Comparison of ENCODE assay signal across 16 cellular contexts in the genomic region with DNA sequence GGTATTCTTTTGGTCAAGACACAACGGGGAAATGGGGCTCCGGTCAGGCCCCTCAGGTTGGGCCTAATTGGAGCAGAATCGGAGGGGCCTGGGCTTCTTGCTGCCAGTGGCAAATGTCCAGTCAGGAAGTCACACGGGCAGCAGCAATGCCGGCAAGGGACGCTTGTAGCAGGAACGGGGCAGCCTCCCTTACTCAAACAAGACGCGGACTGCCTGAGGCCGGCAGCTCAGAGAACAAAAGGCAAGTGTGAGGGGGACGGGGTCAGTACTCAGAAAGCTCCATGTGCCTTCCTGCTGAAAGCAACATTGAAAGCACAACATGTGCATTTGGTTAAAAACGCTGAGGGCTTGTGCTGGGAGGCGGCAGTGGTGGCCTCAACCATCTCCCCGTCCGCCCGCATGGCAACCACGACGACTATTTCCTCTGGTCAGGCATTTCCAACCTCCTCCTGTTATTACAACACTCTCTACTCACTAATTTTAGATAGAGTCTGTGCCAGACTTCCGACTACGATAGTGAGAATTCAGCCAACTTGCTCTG. TPM values are rescaled to one million over a fixed set of nuclear protein-coding genes. Genes with fewer than 3 reads are reported as not detected.
A peak's percentile ranks its signal among the peaks of the same experiment; 100 is the strongest.
DNase-seq lines count a peak whose midpoint lies in the region; ATAC-seq, FAIRE-seq and TF ChIP-seq lines count a peak whose summit lies in the region.
"Had no signal": no experiment of that assay in that cellular context is flagged by ENCODE, and none has a peak within 500 bp of the region (broad histone marks: within the 10 kb centered on the region; RNA-seq: fewer than 3 reads in every experiment).

No MANE protein-coding gene starts in this region.

- H3K4me2 ChIP-seq in HepG2 (ENCODE audit: low read depth, low read length) = no peak overlapping the region
- H3K4me2 ChIP-seq: SK-N-SH had no signal

- intact Hi-C loops in HepG2 (cut with micrococcal nuclease; ENCODE audit: unreplicated experiment) = no loop called here

- WGBS in HepG2 (ENCODE audit: low lambda C conversion rate) = 22% methylated on average over 15 of the region's 20 CpGs

- no peaks in the 10 kb centered on the region for H3K79me2 ChIP-seq in HepG2 (ENCODE audit: insufficient read depth, low read length)

- no peak for TF ChIP-seq RAD21 in HepG2 (CRISPR knock-in tag; IDR thresholded peaks at IDR 0.05)

- H3K9me3 ChIP-seq in HepG2 (ENCODE audit: low read length) = no peaks in the 10 kb centered on the region
- H3K9me3 ChIP-seq: gastrocnemius medialis, SK-N-SH had no signal

- no peaks in the 10 kb centered on the region; the same call in 1 of the 2 replicates for H3K27me3 Mint-ChIP-seq in WTC11 (ENCODE audit: low read depth)

- no peaks in the 10 kb centered on the region for H3K4me1 ChIP-seq in HepG2 (ENCODE audit: insufficient read depth, low read length)

- in situ Hi-C loops in HepG2 (cut with HindIII; ENCODE audit: extremely low pct_ligation_motif_present, low pct_unique_long_range_greater_than_20kb) = no loop called here

- TF ChIP-seq EP300 in HepG2 (IDR thresholded peaks at IDR 0.05; ENCODE audit: low read depth in 2 of 2, low read length in 2 of 2) (no peak), HepG2 (CRISPR knock-in tag; IDR thresholded peaks at IDR 0.05; ENCODE audit: borderline replicate concordance) (no peak)

- H3K9ac ChIP-seq in HepG2 (ENCODE audit: insufficient read depth, low read depth, low read length) = no peak overlapping the region
- H3K9ac ChIP-seq: SK-N-SH had no signal

- H3K36me3 ChIP-seq in HepG2 (replicated peaks in 1 of 2; ENCODE audit: control insufficient read depth in 1 of 2, insufficient read depth in 2 of 2, low read length in 2 of 2) = no peaks in the 10 kb centered on the region
- H3K36me3 ChIP-seq: gastrocnemius medialis had no signal

- TF ChIP-seq POLR2A in HepG2 (IDR thresholded peaks at IDR 0.05; ENCODE audit: insufficient read depth in 1 of 2, low read depth in 2 of 2, low read length in 2 of 2) (no peak), erythroblast (IDR thresholded peaks at IDR 0.05; ENCODE audit: low read length) (no peak)

- no peaks in the 10 kb centered on the region for H4K20me1 ChIP-seq in HepG2 (ENCODE audit: insufficient read depth, low read length)

- FAIRE-seq in D721Med (lab: Jason Lieb, UNC) (no peak), HepG2 (lab: Jason Lieb, UNC) (no peak)

- no peak overlapping the region for H2AFZ ChIP-seq in HepG2 (ENCODE audit: low read length)

- peaks cover 2 to 32% of the 10 kb centered on the region in 2 experiments; a peak in 4 of 5 replicates for H3K27me3 ChIP-seq in HepG2 (ENCODE audit: control insufficient read depth in 1 of 2, insufficient read depth in 2 of 2, low read length in 2 of 2)
- H3K27me3 ChIP-seq: gastrocnemius medialis had no signal

- CTCF ChIA-PET in WTC11 (lab: Charles Lee) (no interaction called here), HepG2 (lab: Yijun Ruan, JAX; ENCODE audit: low intra/inter-chr PET ratio, low total read pairs) (no interaction called here)

- no peaks in the 10 kb centered on the region for H3K36me3 Mint-ChIP-seq in WTC11

- no peak overlapping the region for H3K27ac ChIP-seq in HepG2 (ENCODE audit: extremely low read length, insufficient read depth, low read length)
- H3K27ac ChIP-seq: gastrocnemius medialis had no signal

- TF ChIP-seq CTCF in AG09309 (IDR thresholded peaks at IDR 0.05; ENCODE audit: control insufficient read depth, insufficient read depth, low read depth, low read length, missing control alignments) (no peak), D721Med (IDR thresholded peaks at IDR 0.05; ENCODE audit: insufficient read depth, missing control alignments) (no peak), WTC11 (IDR thresholded peaks at IDR 0.05) (no peak), HepG2 (CRISPR knock-in tag; IDR thresholded peaks at IDR 0.05) (no peak)

- H3K4me3 ChIP-seq in AG09309 (ENCODE audit: control insufficient read depth, low read depth, low read length) (no peak overlapping the region), HepG2 (replicated peaks in 1 of 3; ENCODE audit: insufficient read depth in 1 of 3, low read depth in 2 of 3, low read length in 3 of 3) (no peak overlapping the region)
- H3K4me3 ChIP-seq: gastrocnemius medialis had no signal

- BruUV-seq in HepG2 (replicated peaks; lab: Mats Ljungman, UMichigan) = no TSS peak

- peaks cover 8% of the 10 kb centered on the region for H3K9me3 Mint-ChIP-seq in WTC11

- H3K4me3 Mint-ChIP-seq in WTC11 = no peak overlapping the region

- POLR2A ChIA-PET in WTC11 (lab: Charles Lee) = no interaction called here
- POLR2A ChIA-PET in HepG2 (lab: Yijun Ruan, JAX) = no interaction called here

- ATAC-seq in WTC11 (peak; percentile 36; the same call in 1 of the 2 replicates), HepG2 (peak; percentile 32; the same call in 2 of the 3 replicates), GM21717 (IDR thresholded peaks at IDR 0.05; ENCODE audit: unreplicated experiment) (no peak)
- ATAC-seq: gastrocnemius medialis had no signal

- H3K27ac Mint-ChIP-seq in WTC11 = no peak overlapping the region

- H3K4me1 Mint-ChIP-seq in WTC11 = no peaks in the 10 kb centered on the region

- DNase-seq in AG09309 (ENCODE audit: low read depth) (peak; percentile 41), D721Med (ENCODE audit: insufficient read length, low spot score) (peak; percentile 1), WTC11 (ENCODE audit: low spot score) (no peak), HepG2 (ENCODE audit: low spot score) (no peak), erythroblast (lab: John Stamatoyannopoulos, UW) (no peak), HK-2 (ENCODE audit: unreplicated experiment) (no peak), NCI-H526 (lab: John Stamatoyannopoulos, UW) (no peak)
- DNase-seq: activated CD4-positive, CD25-positive, alpha-beta regulatory T cell treated with anti-CD3 and anti-CD28 coated beads, Interleukin-2, amount 50 U/mL, for 72 hours; central memory CD4-positive, alpha-beta T cell; gastrocnemius medialis; HCEC 1CT; IMR-90; NCI-H526 treated with DMSO at 0.1 percent for 48 hours; SK-N-SH; stimulated activated CD8-positive, alpha-beta memory T cell treated with anti-CD3 and anti-CD28 coated beads, Interleukin-4, amount 100 ng/mL, for 48 hours had no signal

TF ChIP-seq in WTC11, 78 proteins besides CTCF, POLR2A, EP300 and RAD21 (continues in another document):
- no peak for TF ChIP-seq JAZF1 (CRISPR knock-in tag; IDR thresholded peaks at IDR 0.05)

TF ChIP-seq in HepG2, 621 proteins besides CTCF, POLR2A, EP300 and RAD21:
- no peak for TF ChIP-seq SOX13 (IDR thresholded peaks at IDR 0.05)
- no peak for TF ChIP-seq SOX13 (CRISPR knock-in tag; conservative IDR thresholded peaks at IDR 0.05 in 1 of 2, IDR thresholded peaks at IDR 0.05 in 1 of 2)
- TF ChIP-seq KLF13 (CRISPR knock-in tag; IDR thresholded peaks at IDR 0.05) = no peak
- TF ChIP-seq LCORL (IDR thresholded peaks at IDR 0.05) = no peak
- no peak for TF ChIP-seq LCORL (CRISPR knock-in tag; IDR thresholded peaks at IDR 0.05)

RNA-seq across cellular contexts. Expression of gene RASA3, which starts 20.5 kb away (rescaled TPM):
- total RNA-seq in WTC11 (2021) (16.5 to 22.3 TPM (median 16.9 TPM) in 3 replicates), HepG2 (2016; rRNA removed; fragmentation: Illumina TruSeq; extraction: Trizol) (not detected in 2 replicates)
- total RNA-seq in HepG2 (2016; cell fraction: cytosol; rRNA removed; fragmentation: Illumina TruSeq; extraction: Trizol; ENCODE audit: low read depth) = not detected in 2 replicates
- 0.06 and 0.09 TPM in 2 replicates for total RNA-seq in HepG2 (2016; cell fraction: insoluble cytoplasmic fraction; rRNA removed; fragmentation: Illumina TruSeq; extraction: Trizol)
- total RNA-seq in HepG2 (2016; cell fraction: membrane; rRNA removed; fragmentation: Illumina TruSeq; extraction: Trizol) = not detected in 2 replicates
- 0.09 TPM in 1 of 2 replicates, not detected in the other for total RNA-seq in HepG2 (2016; cell fraction: nucleus; rRNA removed; fragmentation: Illumina TruSeq; extraction: Trizol)
- 0.05 and 0.07 TPM in 2 replicates for polyA plus RNA-seq in HepG2 (2011; rRNA removed)
- polyA plus RNA-seq in HepG2 (2011; cell fraction: cytosol; rRNA removed) = 0.09 TPM in 2 replicates
- polyA plus RNA-seq in HepG2 (2011; cell fraction: nucleus; rRNA removed) = 0.14 and 0.21 TPM in 2 replicates
- polyA plus RNA-seq in HepG2 (2012) = 0.04 TPM in 1 of 2 replicates, not detected in the other
- not detected in 2 replicates for polyA plus RNA-seq in HepG2 (2016; cell fraction: cytosol; fragmentation: Illumina TruSeq; extraction: Trizol; ENCODE audit: low read depth)
- not detected in 2 replicates for polyA plus RNA-seq in HepG2 (2016; cell fraction: insoluble cytoplasmic fraction; fragmentation: Illumina TruSeq; extraction: Trizol; ENCODE audit: low read depth)
- not detected in 2 replicates for polyA plus RNA-seq in HepG2 (2016; cell fraction: membrane; fragmentation: Illumina TruSeq; extraction: Trizol; ENCODE audit: low read depth)
- 0.11 TPM in 1 of 2 replicates, not detected in the other for polyA plus RNA-seq in HepG2 (2016; cell fraction: nucleus; fragmentation: Illumina TruSeq; extraction: Trizol; ENCODE audit: insufficient read depth, low read depth)
- polyA minus RNA-seq in HepG2 (2011; rRNA and poly(A)+ RNA removed; ENCODE audit: low replicate concordance) = 0.20 and 10.0 TPM in 2 replicates
- 0.20 and 0.26 TPM in 2 replicates for polyA minus RNA-seq in HepG2 (2011; cell fraction: cytosol; rRNA and poly(A)+ RNA removed)
- 0.12 and 0.26 TPM in 2 replicates for polyA minus RNA-seq in HepG2 (2011; cell fraction: nucleus; rRNA and poly(A)+ RNA removed)

RNA-seq across cellular contexts. Expression of gene CFAP97D2, which starts 26.2 kb away (rescaled TPM):
- not detected in 3 replicates for total RNA-seq in WTC11 (2021)
- total RNA-seq in HepG2 (2016; rRNA removed; fragmentation: Illumina TruSeq; extraction: Trizol) = not detected in 2 replicates
- not detected in 2 replicates for total RNA-seq in HepG2 (2016; cell fraction: cytosol; rRNA removed; fragmentation: Illumina TruSeq; extraction: Trizol; ENCODE audit: low read depth)
- not detected in 2 replicates for total RNA-seq in HepG2 (2016; cell fraction: insoluble cytoplasmic fraction; rRNA removed; fragmentation: Illumina TruSeq; extraction: Trizol)
- not detected in 2 replicates for total RNA-seq in HepG2 (2016; cell fraction: membrane; rRNA removed; fragmentation: Illumina TruSeq; extraction: Trizol)
- total RNA-seq in HepG2 (2016; cell fraction: nucleus; rRNA removed; fragmentation: Illumina TruSeq; extraction: Trizol) = not detected in 2 replicates
- not detected in 2 replicates for polyA plus RNA-seq in HepG2 (2011; rRNA removed)
- polyA plus RNA-seq in HepG2 (2011; cell fraction: cytosol; rRNA removed) = not detected in 2 replicates
- polyA plus RNA-seq in HepG2 (2011; cell fraction: nucleus; rRNA removed) = not detected in 2 replicates
- polyA plus RNA-seq in HepG2 (2012) = not detected in 2 replicates
- polyA plus RNA-seq in HepG2 (2016; cell fraction: cytosol; fragmentation: Illumina TruSeq; extraction: Trizol; ENCODE audit: low read depth) = not detected in 2 replicates
- not detected in 2 replicates for polyA plus RNA-seq in HepG2 (2016; cell fraction: insoluble cytoplasmic fraction; fragmentation: Illumina TruSeq; extraction: Trizol; ENCODE audit: low read depth)
- polyA plus RNA-seq in HepG2 (2016; cell fraction: membrane; fragmentation: Illumina TruSeq; extraction: Trizol; ENCODE audit: low read depth) = not detected in 2 replicates
- polyA plus RNA-seq in HepG2 (2016; cell fraction: nucleus; fragmentation: Illumina TruSeq; extraction: Trizol; ENCODE audit: insufficient read depth, low read depth) = not detected in 2 replicates
- not detected in 2 replicates for polyA minus RNA-seq in HepG2 (2011; rRNA and poly(A)+ RNA removed; ENCODE audit: low replicate concordance)
- not detected in 2 replicates for polyA minus RNA-seq in HepG2 (2011; cell fraction: cytosol; rRNA and poly(A)+ RNA removed)
- not detected in 2 replicates for polyA minus RNA-seq in HepG2 (2011; cell fraction: nucleus; rRNA and poly(A)+ RNA removed)
- total RNA-seq: gastrocnemius medialis, IMR-90 had no signal
- polyA plus RNA-seq: IMR-90, SK-N-SH had no signal

Comparison
In these comparisons a context has a peak if more than half of its experiments do, and no peak if none do; other contexts are left out.
1. DNase-seq: peak in AG09309 (single experiment) and D721Med (single experiment); none in WTC11 (single experiment), HepG2 (single experiment), erythroblast (0 of 2), HK-2 (single experiment) and NCI-H526 (0 of 2).
2. RNA of gene RASA3, which starts 20.5 kb away (total RNA-seq): 16.5 to 22.3 TPM in WTC11; 0.06 to 0.09 TPM in HepG2; every median in the first group is over 10 times any median in the second.